Comparison of ENCODE assay signal across 13 cellular contexts in genomic region chr19:768424-768823, GRCh38. TPM values are rescaled to one million over a fixed set of nuclear protein-coding genes. Genes with fewer than 3 reads are reported as not detected.
DNase-seq lines count a peak whose midpoint lies in the region; ATAC-seq, FAIRE-seq and TF ChIP-seq lines count a peak whose summit lies in the region.
"Had no signal": no experiment of that assay in that cellular context is flagged by ENCODE, and none has a peak within 500 bp of the region (broad histone marks: within the 10 kb centered on the region; RNA-seq: fewer than 3 reads in every experiment).

No MANE protein-coding gene starts in this region.

- no peaks in the 10 kb centered on the region for H3K79me2 ChIP-seq in hepatocyte

- H2AFZ ChIP-seq in hepatocyte = no peak overlapping the region

- no peak overlapping the region for H3K4me3 Mint-ChIP-seq in activated CD8-positive, alpha-beta T cell treated with anti-CD3 and anti-CD28 coated beads, Interleukin-2, amount 10 ng/mL, durations not matched to agents 7 days and 5 days
- H3K4me3 Mint-ChIP-seq: naive thymus-derived CD8-positive, alpha-beta T cell had no signal

- no peaks in the 10 kb centered on the region for H3K9me2 ChIP-seq in hepatocyte (replicated peaks; ENCODE audit: insufficient read depth)

- no peaks in the 10 kb centered on the region for H3K36me3 Mint-ChIP-seq in activated CD8-positive, alpha-beta T cell treated with anti-CD3 and anti-CD28 coated beads, Interleukin-2, amount 10 ng/mL, durations not matched to agents 7 days and 5 days (ENCODE audit: low read depth)
- H3K36me3 Mint-ChIP-seq: naive thymus-derived CD8-positive, alpha-beta T cell had no signal

- no peak overlapping the region for H3K27ac Mint-ChIP-seq in activated CD8-positive, alpha-beta T cell treated with anti-CD3 and anti-CD28 coated beads, Interleukin-2, amount 10 ng/mL, durations not matched to agents 7 days and 5 days
- H3K27ac Mint-ChIP-seq: naive thymus-derived CD8-positive, alpha-beta T cell had no signal

- no peaks in the 10 kb centered on the region for H4K20me1 ChIP-seq in hepatocyte (ENCODE audit: insufficient read depth, poor library complexity, severe bottlenecking)

- POLR2A ChIA-PET in activated CD8-positive, alpha-beta T cell treated with anti-CD3 and anti-CD28 coated beads, Interleukin-2, amount 10 ng/mL, durations not matched to agents 7 days and 5 days (lab: Charles Lee) = no interaction called here

- H3K4me1 ChIP-seq in hepatocyte (ENCODE audit: insufficient read depth) = peaks cover 5% of the 10 kb centered on the region

- peak overlapping the region; percentile 58 for H3K27ac ChIP-seq in hepatocyte

- no peak overlapping the region for H3K4me3 ChIP-seq in hepatocyte

- no peak for TF ChIP-seq CTCF in hepatocyte (IDR thresholded peaks at IDR 0.05; ENCODE audit: poor library complexity)

- H3K27me3 ChIP-seq in hepatocyte = no peaks in the 10 kb centered on the region

- peaks cover 4% of the 10 kb centered on the region for H3K4me1 Mint-ChIP-seq in activated CD8-positive, alpha-beta T cell treated with anti-CD3 and anti-CD28 coated beads, Interleukin-2, amount 10 ng/mL, durations not matched to agents 7 days and 5 days (ENCODE audit: low read depth)

- H3K4me2 ChIP-seq in hepatocyte = peak overlapping the region; percentile 24

- no peaks in the 10 kb centered on the region for H3K9me3 ChIP-seq in hepatocyte (ENCODE audit: low read depth)

- DNase-seq in GM04504 (ENCODE audit: low read depth) (peak; percentile 82), amniotic stem cell (lab: John Stamatoyannopoulos, UW) (peak; percentile 83), hepatocyte (ENCODE audit: low spot score) (peak; percentile 79), smooth muscle cell of the brain vasculature (ENCODE audit: low read depth, low spot score) (peak; percentile 76), frontal cortex (ENCODE audit: low spot score in 2 of 2) (no peak), DMS153 treated with DMSO at 0.1 percent for 48 hours (lab: John Stamatoyannopoulos, UW; ENCODE audit: unreplicated experiment) (no peak)
- DNase-seq in activated CD8-positive, alpha-beta T cell treated with anti-CD3 and anti-CD28 coated beads, Interleukin-2, amount 10 ng/mL, durations not matched to agents 7 days and 5 days = no peak
- DNase-seq: activated CD4-positive, CD25-positive, alpha-beta regulatory T cell treated with anti-CD3 and anti-CD28 coated beads, Interleukin-2, amount 50 U/mL, for 72 hours; activated gamma-delta T cell treated with Interleukin-2 at 50 U/mL for 16 hours; DMS79 treated with DMSO at 0.1 percent for 48 hours; effector CD4-positive, alpha-beta T cell; naive thymus-derived CD8-positive, alpha-beta T cell had no signal

- FAIRE-seq in frontal cortex (lab: Jason Lieb, UNC) = no peak

- H3K27me3 Mint-ChIP-seq in activated CD8-positive, alpha-beta T cell treated with anti-CD3 and anti-CD28 coated beads, Interleukin-2, amount 10 ng/mL, durations not matched to agents 7 days and 5 days (ENCODE audit: low read depth) = peaks cover 6% of the 10 kb centered on the region

- no peaks in the 10 kb centered on the region for H3K9me3 Mint-ChIP-seq in activated CD8-positive, alpha-beta T cell treated with anti-CD3 and anti-CD28 coated beads, Interleukin-2, amount 10 ng/mL, durations not matched to agents 7 days and 5 days (ENCODE audit: insufficient read depth)

- CTCF ChIA-PET in activated CD8-positive, alpha-beta T cell treated with anti-CD3 and anti-CD28 coated beads, Interleukin-2, amount 10 ng/mL, durations not matched to agents 7 days and 5 days (lab: Charles Lee) = interaction anchor here (1.1 to 1.2 kb wide), 2 partner anchors 10 to 153 kb away, joined by 3 to 4 read pairs; no protein-coding TSS in a partner anchor

- ATAC-seq in esophagus mucosa = no peak
- ATAC-seq in activated CD8-positive, alpha-beta T cell treated with anti-CD3 and anti-CD28 coated beads, Interleukin-2, amount 10 ng/mL, durations not matched to agents 7 days and 5 days = no peak
- ATAC-seq: naive thymus-derived CD8-positive, alpha-beta T cell had no signal

- 36% methylated on average over 14 of the region's 14 CpGs for WGBS in hepatocyte (ENCODE audit: low lambda C conversion rate, missing lambda C conversion rate)

- H3K36me3 ChIP-seq in hepatocyte (replicated peaks; ENCODE audit: insufficient read depth, low read depth) = no peaks in the 10 kb centered on the region

RNA-seq across cellular contexts. Expression of gene MISP, which starts 17.5 kb away (rescaled TPM):
- 35.7 and 43.7 TPM in 2 replicates for total RNA-seq in hepatocyte
- polyA plus RNA-seq in hepatocyte = 38.4 and 50.9 TPM in 2 replicates
- 0.41 TPM for total RNA-seq in frontal cortex
- 0.40 TPM for total RNA-seq in esophagus mucosa
- not detected for total RNA-seq in activated CD8-positive, alpha-beta T cell treated with anti-CD3 and anti-CD28 coated beads, Interleukin-2, amount 10 ng/mL, durations not matched to agents 7 days and 5 days
- total RNA-seq: naive thymus-derived CD8-positive, alpha-beta T cell had no signal
- polyA plus RNA-seq: naive thymus-derived CD8-positive, alpha-beta T cell had no signal

RNA-seq across cellular contexts. Expression of gene PTBP1, which starts 28.8 kb away (rescaled TPM):
- total RNA-seq in hepatocyte (144 and 178 TPM in 2 replicates), frontal cortex (28.1 TPM), esophagus mucosa (279 TPM)
- polyA plus RNA-seq in hepatocyte = 204 and 219 TPM in 2 replicates
- total RNA-seq in activated CD8-positive, alpha-beta T cell treated with anti-CD3 and anti-CD28 coated beads, Interleukin-2, amount 10 ng/mL, durations not matched to agents 7 days and 5 days = 100 to 1,000 TPM; 524 to 526 TPM

RNA-seq across cellular contexts. Expression of gene PLPPR3, which starts 53.3 kb away (rescaled TPM):
- total RNA-seq in hepatocyte = 7.6 and 11.1 TPM in 2 replicates
- polyA plus RNA-seq in hepatocyte = 11.4 and 11.7 TPM in 2 replicates
- 119 TPM for total RNA-seq in frontal cortex
- not detected for total RNA-seq in esophagus mucosa
- total RNA-seq in activated CD8-positive, alpha-beta T cell treated with anti-CD3 and anti-CD28 coated beads, Interleukin-2, amount 10 ng/mL, durations not matched to agents 7 days and 5 days = not detected
- total RNA-seq: naive thymus-derived CD8-positive, alpha-beta T cell had no signal
- polyA plus RNA-seq: naive thymus-derived CD8-positive, alpha-beta T cell had no signal

RNA-seq across cellular contexts. Expression of gene AZU1, which starts 59.2 kb away (rescaled TPM):
- total RNA-seq in hepatocyte (not detected in 2 replicates), frontal cortex (0.41 TPM), esophagus mucosa (not detected)
- polyA plus RNA-seq in hepatocyte = 0.94 TPM in 1 of 2 replicates, not detected in the other
- not detected for total RNA-seq in activated CD8-positive, alpha-beta T cell treated with anti-CD3 and anti-CD28 coated beads, Interleukin-2, amount 10 ng/mL, durations not matched to agents 7 days and 5 days
- polyA plus RNA-seq: naive thymus-derived CD8-positive, alpha-beta T cell had no signal

RNA-seq across cellular contexts. Expression of gene PALM, which starts 59.7 kb away (rescaled TPM):
- total RNA-seq in hepatocyte (27.2 and 34.9 TPM in 2 replicates), frontal cortex (87.2 TPM), esophagus mucosa (2.0 TPM)
- 22.1 and 23.0 TPM in 2 replicates for polyA plus RNA-seq in hepatocyte
- total RNA-seq in activated CD8-positive, alpha-beta T cell treated with anti-CD3 and anti-CD28 coated beads, Interleukin-2, amount 10 ng/mL, durations not matched to agents 7 days and 5 days = not detected
- total RNA-seq: naive thymus-derived CD8-positive, alpha-beta T cell had no signal
- polyA plus RNA-seq: naive thymus-derived CD8-positive, alpha-beta T cell had no signal

Comparison
In these comparisons a context has a peak if more than half of its experiments do, and no peak if none do; other contexts are left out.
1. DNase-seq: peak in GM04504 (single experiment), amniotic stem cell (single experiment), hepatocyte (single experiment) and smooth muscle cell of the brain vasculature (single experiment); none in frontal cortex (0 of 2), DMS153 treated with DMSO at 0.1 percent for 48 hours (single experiment) and activated CD8-positive, alpha-beta T cell treated with anti-CD3 and anti-CD28 coated beads, Interleukin-2, amount 10 ng/mL, durations not matched to agents 7 days and 5 days (single experiment).
2. RNA of gene MISP, which starts 17.5 kb away (total RNA-seq): 35.7 to 43.7 TPM in hepatocyte; 0.41 TPM in frontal cortex (single experiment), 0.40 TPM in esophagus mucosa (single experiment) and not detected in activated CD8-positive, alpha-beta T cell treated with anti-CD3 and anti-CD28 coated beads, Interleukin-2, amount 10 ng/mL, durations not matched to agents 7 days and 5 days; every median in the first group is over 10 times any median in the second.